In the genomic region with DNA sequence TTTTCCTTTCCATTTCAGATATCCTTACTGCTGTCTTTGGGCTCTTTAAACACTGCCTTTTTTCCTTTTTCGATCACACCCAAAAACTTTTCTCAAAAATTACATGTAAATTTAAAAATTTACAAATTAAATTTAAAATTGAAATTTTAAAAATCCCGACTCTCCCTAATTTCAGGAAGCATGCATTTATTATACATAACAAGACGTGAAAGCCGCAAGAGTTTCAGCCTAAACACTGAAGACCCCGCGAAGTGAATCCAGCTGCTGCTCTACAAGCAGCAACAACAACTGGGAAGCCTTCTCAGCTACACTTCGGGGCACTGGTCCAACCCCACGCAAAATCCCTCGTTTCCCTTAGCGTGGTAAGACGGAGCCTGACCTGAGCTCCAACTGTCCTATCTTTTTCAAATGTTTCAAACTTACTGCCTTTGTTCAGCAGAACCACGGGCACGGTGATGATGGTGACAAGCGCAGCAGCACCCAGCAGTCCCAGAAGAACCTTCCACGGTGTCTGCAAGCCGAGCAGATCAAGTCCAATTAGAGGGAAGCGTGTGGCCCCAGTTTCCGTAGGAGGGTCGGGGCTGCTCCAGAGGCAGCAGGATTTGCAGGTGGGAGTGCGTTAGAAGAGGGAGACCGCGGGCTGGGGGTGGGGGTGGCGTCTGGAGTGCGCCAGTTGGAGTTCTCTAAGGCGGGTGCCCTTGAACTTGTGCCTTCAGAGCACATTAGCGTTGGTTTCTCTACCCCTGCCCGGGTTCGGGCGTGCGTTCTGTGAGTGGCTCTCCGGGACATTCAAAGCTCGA, we compare ENCODE assay signal across 8 cellular contexts. TPM values are rescaled to one million over a fixed set of nuclear protein-coding genes. Genes with fewer than 3 reads are reported as not detected.
DNase-seq lines count a peak whose midpoint lies in the region; ATAC-seq lines count a peak whose summit lies in the region.

No MANE protein-coding gene starts in this region.

- no peaks in the 10 kb centered on the region for H3K27me3 Mint-ChIP-seq in T-cell

- POLR2A ChIA-PET in T-cell (lab: Charles Lee) = interaction anchor here (0.5 to 1.1 kb wide), 5 partner anchors 12 to 940 kb away, joined by 3 to 7 read pairs (median 4); no protein-coding TSS in a partner anchor

- H3K4me1 ChIP-seq in effector memory CD4-positive, alpha-beta T cell (ENCODE audit: control insufficient read depth, insufficient read depth, low read length, poor library complexity, severe bottlenecking) = peaks cover 17% of the 10 kb centered on the region
- H3K4me1 ChIP-seq in mucosa of stomach (ENCODE audit: control insufficient read depth, insufficient read depth, low read length) (peaks cover 10% of the 10 kb centered on the region), urinary bladder (ENCODE audit: insufficient read depth) (no peaks in the 10 kb centered on the region)

- peaks cover 0 to 7% (median 5%) of the 10 kb centered on the region in 3 donors for H3K9me3 Mint-ChIP-seq in T-cell

- H3K27ac Mint-ChIP-seq in T-cell = peak overlapping the region; percentile 91 to 97

- ATAC-seq in GM19035 (IDR thresholded peaks at IDR 0.05; ENCODE audit: unreplicated experiment) (peak; percentile 2), T-cell (replicated peaks in 1 of 4) (peak; percentile 38 to 58 (median 46)), GM21526 (IDR thresholded peaks at IDR 0.05; ENCODE audit: low FRiP score, unreplicated experiment) (no peak), HG03108 (IDR thresholded peaks at IDR 0.05; ENCODE audit: unreplicated experiment) (no peak)

- CTCF ChIA-PET in T-cell (lab: Charles Lee) = interaction anchor here (0.6 to 2.9 kb wide), 7 partner anchors 13 to 77 kb away, joined by 3 to 13 read pairs (median 4); no protein-coding TSS in a partner anchor

- H3K36me3 Mint-ChIP-seq in T-cell = peaks cover 26% of the 10 kb centered on the region

- peak overlapping the region; percentile 64 for H3K9ac ChIP-seq in mucosa of stomach (ENCODE audit: low read length)

- H3K4me3 ChIP-seq in effector memory CD4-positive, alpha-beta T cell (ENCODE audit: insufficient read depth, low read depth, low read length, poor library complexity, severe bottlenecking) = peak overlapping the region; percentile 100
- peak overlapping the region; percentile 35 for H3K4me3 ChIP-seq in mucosa of stomach (ENCODE audit: low read length)
- H3K4me3 ChIP-seq in urinary bladder (ENCODE audit: low read depth, low read length) = peak overlapping the region; percentile 31

- H3K36me3 ChIP-seq in effector memory CD4-positive, alpha-beta T cell (ENCODE audit: control insufficient read depth, insufficient read depth, low read length) = peaks cover 3% of the 10 kb centered on the region
- H3K36me3 ChIP-seq in mucosa of stomach (ENCODE audit: control insufficient read depth, insufficient read depth, low read length) (no peaks in the 10 kb centered on the region), urinary bladder (ENCODE audit: insufficient read depth) (no peaks in the 10 kb centered on the region)

- peaks cover 48 to 62% (median 56%) of the 10 kb centered on the region in 3 donors for H3K4me1 Mint-ChIP-seq in T-cell

- no peaks in the 10 kb centered on the region for H3K27me3 ChIP-seq in effector memory CD4-positive, alpha-beta T cell (replicated peaks; ENCODE audit: control insufficient read depth, insufficient read depth, low read length, poor library complexity, severe bottlenecking)
- peaks cover 20% of the 10 kb centered on the region for H3K27me3 ChIP-seq in mucosa of stomach (ENCODE audit: control insufficient read depth, insufficient read depth, low read length)

- peak overlapping the region; percentile 90 to 98 (median 97) for H3K4me3 Mint-ChIP-seq in T-cell

- H3K9me3 ChIP-seq in effector memory CD4-positive, alpha-beta T cell (ENCODE audit: control insufficient read depth, low read length) = no peaks in the 10 kb centered on the region
- H3K9me3 ChIP-seq in mucosa of stomach (ENCODE audit: control insufficient read depth, low read length) = no peaks in the 10 kb centered on the region

- 12% methylated on average over 32 of the region's 32 CpGs for WGBS in urinary bladder

- peak overlapping the region; percentile 63 for H3K27ac ChIP-seq in effector memory CD4-positive, alpha-beta T cell (ENCODE audit: insufficient read depth, low read length, poor library complexity, severe bottlenecking)
- H3K27ac ChIP-seq in urinary bladder (ENCODE audit: low read depth) = no peak overlapping the region

- DNase-seq in T-cell = peak in 17 of 34 experiments; percentile 2 to 31 (median 16)
- no peak for DNase-seq in effector memory CD4-positive, alpha-beta T cell
- DNase-seq in NCI-H2107 treated with DMSO at 0.1 percent for 48 hours (lab: John Stamatoyannopoulos, UW; ENCODE audit: unreplicated experiment) = no peak

RNA-seq across cellular contexts. Expression of gene DPP4, which starts 0.8 kb away (rescaled TPM):
- total RNA-seq in T-cell (10 to 100 TPM; 30.1 to 47.7 (median 37.9) TPM), urinary bladder (44.1 TPM)
- polyA plus RNA-seq in urinary bladder = 0.80 TPM

Comparison
In these comparisons a context has a peak if more than half of its experiments do, and no peak if none do; other contexts are left out.
1. ATAC-seq: peak in GM19035 (single experiment) and T-cell (4 of 4); none in GM21526 (single experiment) and HG03108 (single experiment).
2. H3K4me3 ChIP-seq: peak in every context shown above with its lines; median percentile 100 in effector memory CD4-positive, alpha-beta T cell; 35 in mucosa of stomach; 31 in urinary bladder.